In genomic region chr1:232873412-232873811, GRCh38 we compare ENCODE assay signal across 20 cellular contexts.
"Had no signal": no experiment of that assay in that cellular context is flagged by ENCODE, and none has a peak within 500 bp of the region (broad histone marks: within the 10 kb centered on the region; RNA-seq: fewer than 3 reads in every experiment).

No MANE protein-coding gene starts in this region.

- H3K4me3 Mint-ChIP-seq: activated CD4-positive, alpha-beta T cell treated with anti-CD3 and anti-CD28 coated beads, Interleukin-2, amount 10 ng/mL, durations not matched to agents 24 days and 14 days; activated CD8-positive, alpha-beta T cell treated with anti-CD3 and anti-CD28 coated beads for 36 hours; activated naive CD4-positive, alpha-beta T cell treated with anti-CD3 and anti-CD28 coated beads for 36 hours; activated T-cell treated with anti-CD3 and anti-CD28 coated beads, Interleukin-2, amount 50 U/mL, for 24 hours; memory B cell; naive B cell; stimulated activated naive B cell treated with anti-CD40 and anti-IgM and Interleukin-4, amounts not matched to agents 10 μg/mL and 1 μg/mL and 100 μg/mL, for 72 hours; T-cell had no signal

- H3K27me3 Mint-ChIP-seq: activated CD4-positive, alpha-beta T cell treated with anti-CD3 and anti-CD28 coated beads, Interleukin-2, amount 10 ng/mL, durations not matched to agents 24 days and 14 days had no signal

- H3K9me3 Mint-ChIP-seq: activated CD8-positive, alpha-beta T cell treated with anti-CD3 and anti-CD28 coated beads for 36 hours; activated naive CD4-positive, alpha-beta T cell treated with anti-CD3 and anti-CD28 coated beads for 36 hours; activated T-cell treated with anti-CD3 and anti-CD28 coated beads, Interleukin-2, amount 50 U/mL, for 24 hours; activated T-helper 2 cell treated with anti-CD3 and anti-CD28 coated beads, Interferon-gamma antibody, Interleukin-2, Interleukin-4, amounts not matched to agents 10 μg/mL and 5 μg/mL and 100 μg/mL, durations not matched to agents 14 hours and 24 hours and 36 hours; T-cell had no signal

- H3K4me1 Mint-ChIP-seq: memory B cell had no signal

- DNase-seq: activated CD4-positive, alpha-beta T cell treated with anti-CD3 and anti-CD28 coated beads, Interleukin-2, amount 10 ng/mL, durations not matched to agents 24 days and 14 days; activated CD4-positive, CD25-positive, alpha-beta regulatory T cell; activated CD8-positive, alpha-beta T cell treated with anti-CD3 and anti-CD28 coated beads for 36 hours; activated naive CD4-positive, alpha-beta T cell treated with anti-CD3 and anti-CD28 coated beads for 36 hours; activated T-cell treated with anti-CD3 and anti-CD28 coated beads, Interleukin-2, amount 50 U/mL, for 24 hours; body of pancreas; caudate nucleus; dorsolateral prefrontal cortex; gastrocnemius medialis; kidney; left ventricle myocardium superior; mucosa of descending colon; naive B cell; sigmoid colon; spleen; stimulated activated naive B cell treated with anti-CD40 and anti-IgM and Interleukin-4, amounts not matched to agents 10 μg/mL and 1 μg/mL and 100 μg/mL, for 72 hours; T-cell; T1000 had no signal

- ATAC-seq: activated CD8-positive, alpha-beta T cell treated with anti-CD3 and anti-CD28 coated beads for 36 hours; body of pancreas; gastrocnemius medialis; left ventricle myocardium superior; mucosa of descending colon; stimulated activated naive B cell treated with anti-CD40 and anti-IgM and Interleukin-4, amounts not matched to agents 10 μg/mL and 1 μg/mL and 100 μg/mL, for 72 hours; T-cell had no signal

- H3K27ac Mint-ChIP-seq: activated CD4-positive, alpha-beta T cell treated with anti-CD3 and anti-CD28 coated beads, Interleukin-2, amount 10 ng/mL, durations not matched to agents 24 days and 14 days; activated CD8-positive, alpha-beta T cell treated with anti-CD3 and anti-CD28 coated beads for 36 hours; activated naive CD4-positive, alpha-beta T cell treated with anti-CD3 and anti-CD28 coated beads for 36 hours; activated T-cell treated with anti-CD3 and anti-CD28 coated beads, Interleukin-2, amount 50 U/mL, for 24 hours; activated T-helper 2 cell treated with anti-CD3 and anti-CD28 coated beads, Interferon-gamma antibody, Interleukin-2, Interleukin-4, amounts not matched to agents 10 μg/mL and 5 μg/mL and 100 μg/mL, durations not matched to agents 14 hours and 24 hours and 36 hours; memory B cell; naive B cell; stimulated activated naive B cell treated with anti-CD40 and anti-IgM and Interleukin-4, amounts not matched to agents 10 μg/mL and 1 μg/mL and 100 μg/mL, for 72 hours; T-cell had no signal

- H3K36me3 Mint-ChIP-seq: memory B cell; naive B cell; stimulated activated naive B cell treated with anti-CD40 and anti-IgM and Interleukin-4, amounts not matched to agents 10 μg/mL and 1 μg/mL and 100 μg/mL, for 72 hours; T-cell had no signal
